ENCODE assay signal across 13 cellular contexts in the genomic region with DNA sequence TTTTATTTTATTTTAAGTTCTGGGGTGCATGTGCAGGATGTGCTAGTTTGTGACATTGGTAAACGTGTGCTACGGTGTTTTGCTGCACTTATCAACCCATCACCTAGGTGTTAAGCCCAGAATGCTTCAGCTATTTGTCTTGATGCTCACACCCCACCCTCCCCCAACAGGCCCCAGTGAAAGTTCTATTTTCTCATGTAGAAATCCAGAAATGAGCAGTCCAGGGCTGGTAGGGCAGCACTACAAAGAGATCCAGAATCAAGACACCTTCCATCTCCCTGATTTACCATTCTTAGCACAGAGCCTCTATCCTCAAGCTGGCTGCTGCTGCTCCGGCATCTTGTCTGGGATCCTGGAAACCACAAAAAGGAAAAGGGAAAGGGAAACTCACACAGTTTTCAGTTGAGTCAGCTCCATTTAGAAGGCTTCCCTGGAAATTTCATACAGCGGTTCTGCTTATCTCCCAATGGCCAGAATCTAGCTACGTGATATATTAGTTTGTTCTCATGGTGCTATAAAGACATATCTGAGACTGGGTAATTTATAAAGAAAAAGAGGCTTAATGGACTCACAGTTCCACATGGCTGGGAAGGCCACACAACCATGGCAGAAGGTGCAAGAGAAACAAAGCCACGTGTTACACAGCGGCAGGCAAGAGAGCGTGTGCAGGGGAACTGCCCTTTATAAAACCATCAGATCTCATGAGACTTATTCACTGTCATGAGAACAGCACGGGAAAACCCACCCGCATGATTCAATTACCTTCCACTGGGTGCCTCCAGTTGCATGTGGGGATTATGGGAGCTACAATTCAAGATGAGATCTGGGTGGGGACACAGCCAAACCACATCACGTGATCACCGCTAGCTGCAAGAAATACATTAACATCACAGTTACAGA.
DNase-seq lines count a peak whose midpoint lies in the region; ATAC-seq and TF ChIP-seq lines count a peak whose summit lies in the region.
"Had no signal": no experiment of that assay in that cellular context is flagged by ENCODE, and none has a peak within 500 bp of the region (broad histone marks: within the 10 kb centered on the region; RNA-seq: fewer than 3 reads in every experiment).

No MANE protein-coding gene starts in this region.

- no peak overlapping the region for H2AFZ ChIP-seq in OCI-LY3 (ENCODE audit: low read depth, low read length)

- H3K4me3 ChIP-seq in OCI-LY3 (ENCODE audit: low read length): peak overlapping the region; percentile 73

- peaks cover 50% of the 10 kb centered on the region for H3K4me1 ChIP-seq in OCI-LY3 (ENCODE audit: low read length)

- no peak for TF ChIP-seq CTCF in OCI-LY3 (IDR thresholded peaks at IDR 0.05; ENCODE audit: low read depth, low read length)

- H3K79me2 ChIP-seq in OCI-LY3 (ENCODE audit: low read length): peaks cover 13% of the 10 kb centered on the region

- H3K9ac ChIP-seq in OCI-LY3 (ENCODE audit: low read length): peak overlapping the region; percentile 96

- no peak for TF ChIP-seq POLR2A in erythroblast (IDR thresholded peaks at IDR 0.05; ENCODE audit: low read length)

- H3K27ac ChIP-seq in OCI-LY3 (ENCODE audit: low read length): peak overlapping the region; percentile 99
- H3K27ac ChIP-seq: RWPE1 had no signal

- no peak for DNase-seq in germinal center (ENCODE audit: low spot score)
- no peak for DNase-seq in GM19238 (ENCODE audit: insufficient read length, low spot score)
- no peak for DNase-seq in erythroblast (lab: John Stamatoyannopoulos, UW)
- no peak for DNase-seq in AG08396 (ENCODE audit: low spot score)
- DNase-seq: activated gamma-delta T cell; central memory CD4-positive, alpha-beta T cell; NCI-H226 had no signal

- peaks cover 21% of the 10 kb centered on the region for H3K36me3 ChIP-seq in OCI-LY3 (replicated peaks; ENCODE audit: low read depth, low read length)

- no peaks in the 10 kb centered on the region for H4K20me1 ChIP-seq in OCI-LY3 (ENCODE audit: insufficient read depth, low read length)

- ATAC-seq in GM18502 (IDR thresholded peaks at IDR 0.05; ENCODE audit: poor library complexity, unreplicated experiment) (peak; percentile 77), GM19438 (IDR thresholded peaks at IDR 0.05; ENCODE audit: low read depth, unreplicated experiment) (peak; percentile 65), HG02884 (IDR thresholded peaks at IDR 0.05; ENCODE audit: unreplicated experiment) (peak; percentile 73)
- ATAC-seq: sciatic nerve had no signal

- no peaks in the 10 kb centered on the region for H3K9me3 ChIP-seq in OCI-LY3 (ENCODE audit: insufficient read depth, low read length)

- H3K4me2 ChIP-seq in OCI-LY3 (ENCODE audit: low read length): peak overlapping the region; percentile 90

- H3K27me3 ChIP-seq in OCI-LY3 (ENCODE audit: low read depth, low read length): no peaks in the 10 kb centered on the region
